In the genomic region with DNA sequence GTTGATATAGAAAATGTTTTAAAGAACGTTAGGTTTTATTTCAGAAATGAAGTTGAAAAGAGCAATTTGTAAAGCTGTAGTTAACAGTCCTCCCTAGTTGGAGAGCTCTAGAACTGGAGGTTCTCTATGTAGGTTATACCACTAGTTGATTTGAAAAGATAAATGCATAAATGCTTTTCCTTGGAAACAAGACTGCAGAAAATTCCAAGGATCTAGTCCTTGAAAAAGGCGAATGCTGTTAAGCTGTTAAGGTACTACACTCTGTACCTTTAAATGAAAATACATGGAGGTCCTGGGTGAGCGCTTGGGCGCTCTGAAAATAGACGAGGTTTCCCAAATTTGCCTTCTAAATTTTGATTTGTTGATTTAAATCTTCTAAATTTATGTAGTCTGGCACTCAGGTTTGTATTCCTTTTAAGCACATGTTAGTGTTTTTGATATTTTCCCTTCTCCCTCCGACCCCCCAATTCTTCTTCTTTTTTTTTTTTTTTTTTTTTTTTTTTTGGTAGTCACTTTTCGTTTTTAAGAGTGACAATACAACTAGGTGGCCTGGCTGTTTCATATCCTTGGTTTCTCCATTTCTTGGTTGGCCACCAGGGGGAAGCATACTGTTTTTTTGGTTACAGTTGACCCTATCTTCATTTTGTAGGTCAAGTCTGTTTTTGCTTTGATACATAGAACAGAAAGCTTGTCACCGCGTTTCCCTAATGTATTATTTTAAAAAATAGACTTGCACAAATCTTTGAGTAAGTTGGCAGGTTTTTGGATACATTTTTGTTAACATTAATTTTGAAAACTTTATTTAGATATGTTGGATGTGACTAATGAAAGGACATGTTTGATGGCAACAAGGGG, we compare ENCODE assay signal across 8 cellular contexts. TPM values are rescaled to one million over a fixed set of nuclear protein-coding genes. Genes with fewer than 3 reads are reported as not detected.
A peak's percentile ranks its signal among the peaks of the same experiment; 100 is the strongest.
DNase-seq lines count a peak whose midpoint lies in the region; FAIRE-seq and TF ChIP-seq lines count a peak whose summit lies in the region.

No MANE protein-coding gene starts in this region.

- POLR2A ChIA-PET in PC-9 (lab: Charles Lee; ENCODE audit: unreplicated experiment): no interaction called here

- peak; percentile 74 for TF ChIP-seq CTCF in PC-9 (conservative IDR thresholded peaks at IDR 0.05)
- peak; percentile 70 for TF ChIP-seq CTCF in fibroblast of mammary gland (conservative IDR thresholded peaks at IDR 0.05; ENCODE audit: control insufficient read depth, insufficient read depth, low read depth, low read length)
- peak; percentile 62 to 67 (median 62) for TF ChIP-seq CTCF in nephron (IDR thresholded peaks at IDR 0.05; ENCODE audit: unreplicated experiment in 3 of 3)

- H3K9me2 ChIP-seq in PC-9 (ENCODE audit: insufficient read depth): no peaks in the 10 kb centered on the region

- H3K9me3 Mint-ChIP-seq in nephron: peaks cover 11% of the 10 kb centered on the region

- H4K20me1 ChIP-seq in PC-9 (ENCODE audit: insufficient read depth): no peaks in the 10 kb centered on the region

- intact Hi-C loops in PC-9 (cut with micrococcal nuclease; ENCODE audit: unreplicated experiment): loop anchor here (5.0 kb wide), 1 partner anchor 122 kb away; no protein-coding TSS in a partner anchor

- no peaks in the 10 kb centered on the region for H3K9me3 ChIP-seq in PC-9 (ENCODE audit: insufficient read depth, low read depth)

- peak overlapping the region; percentile 84 for H3K4me2 ChIP-seq in PC-9

- H3K36me3 Mint-ChIP-seq in nephron (ENCODE audit: low read depth): peaks cover 4% of the 10 kb centered on the region

- H3K36me3 ChIP-seq in PC-9 (ENCODE audit: low read depth): no peaks in the 10 kb centered on the region

- no TSS peak for BruUV-seq in PC-9 (replicated peaks; lab: Mats Ljungman, UMichigan)

- H3K27me3 ChIP-seq in PC-9 (ENCODE audit: insufficient read depth, low read depth): no peaks in the 10 kb centered on the region

- no peak for TF ChIP-seq POLR2A in GM12891 (IDR thresholded peaks at IDR 0.05; ENCODE audit: low read depth, low read length)

- H3F3A ChIP-seq in PC-9 (ENCODE audit: insufficient read depth, low read depth): peaks cover 28% of the 10 kb centered on the region

- CTCF ChIA-PET in PC-9 (lab: Charles Lee): interaction anchor here (0.7 kb wide), 1 partner anchor 1154 kb away, joined by 15 read pairs; no protein-coding TSS in a partner anchor

- H3K79me2 ChIP-seq in PC-9 (ENCODE audit: low read depth): no peaks in the 10 kb centered on the region

- H3K27ac ChIP-seq in PC-9 (no peak overlapping the region), temporal lobe (ENCODE audit: low read depth, low read length) (peak overlapping the region; percentile 52)

- DNase-seq in 8988T: peak; percentile 64
- DNase-seq in GM12891 (ENCODE audit: insufficient read length, low spot score): peak; percentile 29
- DNase-seq in KBM-7: peak; percentile 93
- DNase-seq in PC-9: peak; percentile 53 to 74
- DNase-seq in activated T-cell treated with anti-CD3 and anti-CD28 coated beads, Interleukin-2, amount 50 U/mL, for 48 hours: peak; percentile 63 to 73
- DNase-seq in fibroblast of mammary gland (ENCODE audit: low read depth): peak; percentile 84

- H3K4me3 Mint-ChIP-seq in nephron: peak overlapping the region; percentile 87 to 92 (median 89)

- in situ Hi-C loops in KBM-7 (cut with MboI; ENCODE audit: low pct_unique_long_range_greater_than_20kb, low sequenced_read_pairs): no loop called here

- 0 out of 2 replicates have a peak, but pooled peaks cover 4% of the 10 kb centered on the region for H3K4me1 ChIP-seq in PC-9 (replicated peaks; ENCODE audit: insufficient read depth)

- peak overlapping the region; percentile 36 to 59 (median 42) for H3K27ac Mint-ChIP-seq in nephron

- H3K27me3 Mint-ChIP-seq in nephron (ENCODE audit: low read depth): peaks cover 48% of the 10 kb centered on the region

- peak overlapping the region; percentile 98 for H2AFZ ChIP-seq in PC-9

- H3K4me3 ChIP-seq in PC-9: peak overlapping the region; percentile 72
- H3K4me3 ChIP-seq in fibroblast of mammary gland (ENCODE audit: control insufficient read depth, low read depth, low read length): peak overlapping the region; percentile 64

- peaks cover 22% of the 10 kb centered on the region for H3K4me1 Mint-ChIP-seq in nephron

- no peak for FAIRE-seq in GM12891 (lab: Jason Lieb, UNC)

TF ChIP-seq in GM12891, 5 proteins besides CTCF, POLR2A, EP300 and RAD21:
- TF ChIP-seq TAF1 (IDR thresholded peaks at IDR 0.05; ENCODE audit: low read depth, low read length): no peak
- TF ChIP-seq POU2F2 (IDR thresholded peaks at IDR 0.05; ENCODE audit: low read depth, low read length): no peak
- TF ChIP-seq SPI1 (IDR thresholded peaks at IDR 0.05; ENCODE audit: low read depth, low read length): no peak
- TF ChIP-seq PAX5 (IDR thresholded peaks at IDR 0.05; ENCODE audit: insufficient read depth, low read length, severe bottlenecking): no peak
- TF ChIP-seq POLR2AphosphoS5 (IDR thresholded peaks at IDR 0.05; ENCODE audit: low read depth, low read length): no peak

RNA-seq across cellular contexts. Expression of a gene that starts 2.7 kb away (rescaled TPM):
- polyA plus RNA-seq in GM12891 (2012; ENCODE audit: low read depth, missing spikeins): 0.31 TPM
- total RNA-seq in PC-9 (2021) (0.15 and 0.33 TPM in 2 replicates), temporal lobe (11.8 TPM)

RNA-seq across cellular contexts. Expression of a gene that starts 34.2 kb away (rescaled TPM):
- polyA plus RNA-seq in GM12891 (2012; ENCODE audit: low read depth, missing spikeins): 0.19 TPM
- total RNA-seq in PC-9 (2021): 0.26 and 0.93 TPM in 2 replicates
- 5.7 TPM for total RNA-seq in temporal lobe

Comparison
In these comparisons a context has a peak if more than half of its experiments do, and no peak if none do; other contexts are left out.
1. DNase-seq: peak in every context shown above with its lines; median percentile 93 in KBM-7; 84 in fibroblast of mammary gland; 68 in activated T-cell treated with anti-CD3 and anti-CD28 coated beads, Interleukin-2, amount 50 U/mL, for 48 hours; 64 in 8988T; 64 in PC-9; 29 in GM12891.